In the genomic region with DNA sequence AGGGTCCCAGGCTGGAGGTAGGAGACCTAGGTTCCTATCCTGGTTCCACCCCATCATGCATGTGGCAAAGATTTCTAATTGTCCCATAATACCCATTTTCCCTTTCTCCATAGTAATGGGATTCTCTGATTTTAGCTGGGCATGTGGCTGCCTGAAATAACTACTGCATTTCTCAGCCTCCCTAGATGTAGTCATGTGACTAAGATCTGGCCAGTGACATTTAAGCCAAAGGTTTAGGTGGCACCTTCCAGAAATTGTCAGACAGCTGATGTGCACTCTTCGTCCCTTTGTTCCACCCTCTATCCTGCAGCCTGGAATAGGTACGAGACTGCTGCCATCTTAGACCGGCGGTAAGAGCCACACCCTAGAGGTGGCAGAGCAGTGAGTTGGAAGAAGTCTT, we compare ENCODE assay signal across 27 cellular contexts. TPM values are rescaled to one million over a fixed set of nuclear protein-coding genes. Genes with fewer than 3 reads are reported as not detected.
"Had no signal": no experiment of that assay in that cellular context is flagged by ENCODE, and none has a peak within 500 bp of the region (broad histone marks: within the 10 kb centered on the region; RNA-seq: fewer than 3 reads in every experiment).

No MANE protein-coding gene starts in this region.

- H3K27ac ChIP-seq: breast epithelium, esophagus muscularis mucosa, foreskin keratinocyte, heart right ventricle, parathyroid adenoma, psoas muscle, suprapubic skin, transverse colon had no signal

- H3K4me3 ChIP-seq: breast epithelium, esophagus muscularis mucosa, heart right ventricle, psoas muscle, smooth muscle cell, suprapubic skin, transverse colon had no signal

- H3K9me3 ChIP-seq: breast epithelium, esophagus muscularis mucosa, heart right ventricle, psoas muscle, suprapubic skin, transverse colon had no signal

- H3K4me1 ChIP-seq: breast epithelium, foreskin keratinocyte, parathyroid adenoma, psoas muscle, transverse colon had no signal

- DNase-seq: activated CD4-positive, alpha-beta T cell treated with anti-CD3 and anti-CD28 coated beads for 36 hours; activated CD4-positive, CD25-positive, alpha-beta regulatory T cell; activated CD8-positive, alpha-beta memory T cell treated with anti-CD3 and anti-CD28 coated beads, Interleukin-2, amount 10 ng/mL, durations not matched to agents 7 days and 5 days; activated CD8-positive, alpha-beta T cell treated with anti-CD3 and anti-CD28 coated beads, Interleukin-2, amount 10 ng/mL, durations not matched to agents 7 days and 5 days; activated naive CD8-positive, alpha-beta T cell treated with anti-CD3 and anti-CD28 coated beads, Interleukin-2, amount 50 U/mL, for 24 hours; activated T-cell treated with anti-CD3 and anti-CD28 coated beads, Interleukin-2, amount 50 U/mL, for 48 hours; amygdala; dermis blood vessel endothelial cell; effector CD4-positive, alpha-beta T cell; foreskin keratinocyte; heart right ventricle; naive B cell; nephron progenitor cell; nucleus accumbens; stimulated activated CD4-positive, alpha-beta T cell treated with anti-CD3 and anti-CD28 coated beads, Interleukin-1b, Interleukin-23, amount 100 ng/mL, for 48 hours; stimulated activated CD4-positive, alpha-beta T cell treated with anti-CD3 and anti-CD28 coated beads, Interleukin-4, amount 100 ng/mL, for 4 hours; stimulated activated naive CD4-positive, alpha-beta T cell; transverse colon had no signal

- ATAC-seq: activated CD4-positive, alpha-beta T cell treated with anti-CD3 and anti-CD28 coated beads for 36 hours; activated CD8-positive, alpha-beta memory T cell treated with anti-CD3 and anti-CD28 coated beads, Interleukin-2, amount 10 ng/mL, durations not matched to agents 7 days and 5 days; activated CD8-positive, alpha-beta T cell treated with anti-CD3 and anti-CD28 coated beads, Interleukin-2, amount 10 ng/mL, durations not matched to agents 7 days and 5 days; activated naive CD8-positive, alpha-beta T cell treated with anti-CD3 and anti-CD28 coated beads, Interleukin-2, amount 50 U/mL, for 24 hours; foreskin keratinocyte; heart right ventricle; psoas muscle had no signal

- H3K27me3 ChIP-seq: breast epithelium, esophagus muscularis mucosa, foreskin keratinocyte, heart right ventricle, suprapubic skin, transverse colon had no signal

- H2AFZ ChIP-seq: parathyroid adenoma had no signal

- H3K36me3 ChIP-seq: breast epithelium, suprapubic skin, transverse colon had no signal

- H3K79me2 ChIP-seq: parathyroid adenoma had no signal

- FAIRE-seq: colon, urothelium cell line had no signal

- H3K4me2 ChIP-seq: smooth muscle cell had no signal

- H3K9ac ChIP-seq: parathyroid adenoma had no signal

RNA-seq across cellular contexts. Expression of gene NXPH3, which starts 8.2 kb away (rescaled TPM):
- total RNA-seq: activated CD8-positive, alpha-beta T cell treated with anti-CD3 and anti-CD28 coated beads, Interleukin-2, amount 10 ng/mL, durations not matched to agents 7 days and 5 days; kidney epithelial cell had no signal
